In genomic region chr6:3772127-3772999, GRCh38 we compare ENCODE assay signal across 2 cellular contexts.
TF ChIP-seq lines count a peak whose summit lies in the region.

No MANE protein-coding gene starts in this region.

TF ChIP-seq in K562, 482 proteins besides CTCF, POLR2A, EP300 and RAD21:
- TF ChIP-seq NFYB (IDR thresholded peaks at IDR 0.05; ENCODE audit: extremely low read depth, insufficient read length), result peak; percentile 77

TF ChIP-seq in HepG2, 621 proteins besides CTCF, POLR2A, EP300 and RAD21:
- TF ChIP-seq NFYC (CRISPR knock-in tag; IDR thresholded peaks at IDR 0.05) (peak; percentile 66), NFYB (CRISPR knock-in tag; IDR thresholded peaks at IDR 0.05) (peak; percentile 70)
